In the genomic region with DNA sequence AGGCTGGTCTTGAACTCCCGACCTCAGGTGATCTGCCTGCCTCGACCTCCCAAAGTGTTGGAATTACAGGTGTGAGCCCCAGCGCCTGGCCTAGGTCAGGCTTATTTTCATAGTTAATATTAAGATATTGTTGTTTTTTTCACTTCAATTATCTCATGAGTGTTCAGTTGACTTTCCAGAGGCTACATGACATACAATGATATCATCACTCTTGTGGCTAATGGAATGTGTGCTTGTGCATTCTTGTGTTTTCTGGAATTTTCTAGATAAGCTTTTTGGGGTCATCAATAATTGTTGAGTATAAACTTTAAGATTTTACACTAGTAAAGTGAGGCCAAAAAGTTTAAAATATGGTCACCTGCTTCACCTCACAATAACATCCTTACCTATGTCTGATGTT, we compare ENCODE assay signal across 15 cellular contexts.
"Had no signal": no experiment of that assay in that cellular context is flagged by ENCODE, and none has a peak within 500 bp of the region (broad histone marks: within the 10 kb centered on the region; RNA-seq: fewer than 3 reads in every experiment).

No MANE protein-coding gene starts in this region.

- H3K4me1 ChIP-seq: colonic mucosa, uterus had no signal

- H3K36me3 ChIP-seq: colonic mucosa, esophagus muscularis mucosa, ovary, tibial artery, uterus had no signal

- H3K9me3 ChIP-seq: colonic mucosa, esophagus muscularis mucosa, ovary, tibial artery, uterus had no signal

- DNase-seq: activated CD4-positive, alpha-beta memory T cell treated with anti-CD3 and anti-CD28 coated beads for 36 hours; activated CD8-positive, alpha-beta memory T cell treated with anti-CD3 and anti-CD28 coated beads, Interleukin-2, amount 10 ng/mL, durations not matched to agents 7 days and 5 days; activated naive CD4-positive, alpha-beta T cell treated with anti-CD3 and anti-CD28 coated beads, Interleukin-2, amount 10 ng/mL, durations not matched to agents 7 days and 5 days; activated T-cell treated with anti-CD3 and anti-CD28 coated beads, Interleukin-2, amount 50 U/mL, for 1 hour; caudate nucleus; colonic mucosa; foreskin fibroblast; ovary; stimulated activated CD4-positive, alpha-beta T cell treated with anti-CD3 and anti-CD28 coated beads, Interleukin-2, amount 100 ng/mL, for 48 hours; T-cell; tibial artery; uterus had no signal

- H3K4me3 ChIP-seq: colonic mucosa, esophagus muscularis mucosa, ovary, tibial artery, uterus had no signal

- ATAC-seq: activated CD8-positive, alpha-beta memory T cell treated with anti-CD3 and anti-CD28 coated beads, Interleukin-2, amount 10 ng/mL, durations not matched to agents 7 days and 5 days; stimulated activated memory B cell treated with anti-CD40 and anti-IgM and Interleukin-4, amounts not matched to agents 10 μg/mL and 1 μg/mL and 100 μg/mL, for 72 hours; T-cell had no signal

- H3K27me3 ChIP-seq: colonic mucosa, esophagus muscularis mucosa, ovary, tibial artery, uterus had no signal

- H3K27ac ChIP-seq: colonic mucosa, esophagus muscularis mucosa, ovary, tibial artery, uterus, VCaP had no signal
